ENCODE assay signal across 21 cellular contexts in genomic region chr6:145544514-145544913, GRCh38.
DNase-seq lines count a peak whose midpoint lies in the region; ATAC-seq, FAIRE-seq and TF ChIP-seq lines count a peak whose summit lies in the region.
"Had no signal": no experiment of that assay in that cellular context is flagged by ENCODE, and none has a peak within 500 bp of the region (broad histone marks: within the 10 kb centered on the region; RNA-seq: fewer than 3 reads in every experiment).

No MANE protein-coding gene starts in this region.

- H4K20me1 ChIP-seq in astrocyte (ENCODE audit: insufficient read depth, low read length): no peaks in the 10 kb centered on the region
- H4K20me1 ChIP-seq in hepatocyte (ENCODE audit: insufficient read depth, poor library complexity, severe bottlenecking): no peaks in the 10 kb centered on the region
- H4K20me1 ChIP-seq: BLaER1 treated with 17β-estradiol and CSF1 and Interleukin-3, amounts not matched to agents 10 nM and 100 nM had no signal

- no peaks in the 10 kb centered on the region for H3K36me3 ChIP-seq in astrocyte (ENCODE audit: insufficient read depth, low read length)
- H3K36me3 ChIP-seq in hepatocyte (replicated peaks; ENCODE audit: insufficient read depth, low read depth): no peaks in the 10 kb centered on the region
- H3K36me3 ChIP-seq in CD4-positive, alpha-beta memory T cell (ENCODE audit: insufficient read depth, low read length): no peaks in the 10 kb centered on the region
- H3K36me3 ChIP-seq: BLaER1 treated with 17β-estradiol and CSF1 and Interleukin-3, amounts not matched to agents 10 nM and 100 nM; Peyer's patch; SJCRH30 had no signal

- H3K27me3 Mint-ChIP-seq in astrocyte (ENCODE audit: low read depth, unreplicated experiment): no peaks in the 10 kb centered on the region
- H3K27me3 Mint-ChIP-seq in CD4-positive, alpha-beta memory T cell: no peaks in the 10 kb centered on the region

- CTCF ChIA-PET in A549 (lab: Yijun Ruan, JAX): no interaction called here
- CTCF ChIA-PET in CD4-positive, alpha-beta memory T cell (lab: Charles Lee; ENCODE audit: partially characterized antibody): no interaction called here

- H3K4me1 ChIP-seq in A549: 0 out of 3 replicates have a peak, but pooled peaks cover 8% of the 10 kb centered on the region
- H3K4me1 ChIP-seq in astrocyte (ENCODE audit: insufficient read depth, low read length): peaks cover 15% of the 10 kb centered on the region
- peaks cover 4% of the 10 kb centered on the region for H3K4me1 ChIP-seq in hepatocyte (ENCODE audit: insufficient read depth)
- no peaks in the 10 kb centered on the region for H3K4me1 ChIP-seq in CD4-positive, alpha-beta memory T cell (ENCODE audit: insufficient read depth, low read length)
- H3K4me1 ChIP-seq: BLaER1 treated with 17β-estradiol and CSF1 and Interleukin-3, amounts not matched to agents 10 nM and 100 nM; Peyer's patch; SJCRH30 had no signal

- H3K36me3 Mint-ChIP-seq in astrocyte (ENCODE audit: low read depth, unreplicated experiment): no peaks in the 10 kb centered on the region
- H3K36me3 Mint-ChIP-seq in CD4-positive, alpha-beta memory T cell: no peaks in the 10 kb centered on the region
- H3K36me3 Mint-ChIP-seq: IgD-negative memory B cell had no signal

- H3K4me1 Mint-ChIP-seq in astrocyte (ENCODE audit: low read depth, unreplicated experiment): peaks cover 34% of the 10 kb centered on the region
- no peaks in the 10 kb centered on the region for H3K4me1 Mint-ChIP-seq in CD4-positive, alpha-beta memory T cell

- H3K27ac ChIP-seq in A549 (0 out of 6 replicates have a peak overlapping the region, but pooled peaks of 1 of the 2 experiments have one; percentile 18), astrocyte (ENCODE audit: low read depth, low read length) (peak overlapping the region; percentile 7), hepatocyte (peak overlapping the region; percentile 21)
- no peak overlapping the region for H3K27ac ChIP-seq in CD4-positive, alpha-beta memory T cell (ENCODE audit: low read depth, low read length)
- H3K27ac ChIP-seq: BLaER1 treated with 17β-estradiol and CSF1 and Interleukin-3, amounts not matched to agents 10 nM and 100 nM; Peyer's patch; SJCRH30 had no signal

- H3K27me3 ChIP-seq in astrocyte (ENCODE audit: insufficient read depth, low read length) (no peaks in the 10 kb centered on the region), hepatocyte (no peaks in the 10 kb centered on the region)
- no peaks in the 10 kb centered on the region for H3K27me3 ChIP-seq in CD4-positive, alpha-beta memory T cell (ENCODE audit: insufficient read depth, low read length)
- H3K27me3 ChIP-seq: BLaER1 treated with 17β-estradiol and CSF1 and Interleukin-3, amounts not matched to agents 10 nM and 100 nM; Peyer's patch; SJCRH30 had no signal

- TF ChIP-seq CTCF in A549 (IDR thresholded peaks at IDR 0.05) (no peak), astrocyte (IDR thresholded peaks at IDR 0.05; ENCODE audit: insufficient read depth, low read depth, low read length) (no peak), hepatocyte (IDR thresholded peaks at IDR 0.05; ENCODE audit: poor library complexity) (no peak)

- POLR2A ChIA-PET in A549 (lab: Yijun Ruan, JAX): no interaction called here
- POLR2A ChIA-PET in CD4-positive, alpha-beta memory T cell (lab: Charles Lee; ENCODE audit: partially characterized antibody): no interaction called here

- intact Hi-C loops in CD4-positive, alpha-beta memory T cell (cut with micrococcal nuclease): no loop called here

- H3K4me3 Mint-ChIP-seq in astrocyte (ENCODE audit: unreplicated experiment): no peak overlapping the region
- no peak overlapping the region for H3K4me3 Mint-ChIP-seq in CD4-positive, alpha-beta memory T cell
- H3K4me3 Mint-ChIP-seq: IgD-negative memory B cell had no signal

- WGBS in A549 (ENCODE audit: missing lambda C conversion rate): 31% methylated on average over 2 of the region's 2 CpGs
- WGBS in hepatocyte (ENCODE audit: low lambda C conversion rate, missing lambda C conversion rate): 60% methylated on average over 2 of the region's 2 CpGs

- no peak for FAIRE-seq in A549 (lab: Jason Lieb, UNC)
- FAIRE-seq in astrocyte (lab: Jason Lieb, UNC): no peak
- FAIRE-seq: A204.1, HTR-8/SVneo had no signal

- H3K79me2 ChIP-seq in astrocyte (ENCODE audit: insufficient read depth, low read length): no peaks in the 10 kb centered on the region
- H3K79me2 ChIP-seq in hepatocyte: no peaks in the 10 kb centered on the region

- H3K4me2 ChIP-seq in A549: 0 out of 3 replicates have a peak overlapping the region, but pooled peaks have one; percentile 21
- H3K4me2 ChIP-seq in astrocyte (ENCODE audit: low read length): peak overlapping the region; percentile 31
- no peak overlapping the region for H3K4me2 ChIP-seq in hepatocyte
- H3K4me2 ChIP-seq: BLaER1 treated with 17β-estradiol and CSF1 and Interleukin-3, amounts not matched to agents 10 nM and 100 nM had no signal

- no peak for TF ChIP-seq RAD21 in A549 (conservative IDR thresholded peaks at IDR 0.05 in 1 of 2, IDR thresholded peaks at IDR 0.05 in 1 of 2)

- H3K27ac Mint-ChIP-seq in astrocyte (ENCODE audit: unreplicated experiment): peak overlapping the region; percentile 48
- no peak overlapping the region for H3K27ac Mint-ChIP-seq in CD4-positive, alpha-beta memory T cell
- H3K27ac Mint-ChIP-seq: IgD-negative memory B cell had no signal

- TF ChIP-seq EP300 in A549 (IDR thresholded peaks at IDR 0.05): no peak

- no peak for ATAC-seq in A549
- no peak for ATAC-seq in GM21381 (IDR thresholded peaks at IDR 0.05; ENCODE audit: unreplicated experiment)

- H2AFZ ChIP-seq in astrocyte (ENCODE audit: low read depth, low read length): no peak overlapping the region
- H2AFZ ChIP-seq in hepatocyte: no peak overlapping the region

- H3K9ac ChIP-seq in astrocyte (ENCODE audit: low read length): no peak overlapping the region
- H3K9ac ChIP-seq: BLaER1 treated with 17β-estradiol and CSF1 and Interleukin-3, amounts not matched to agents 10 nM and 100 nM had no signal

- TF ChIP-seq POLR2A in A549 (IDR thresholded peaks at IDR 0.05; ENCODE audit: low read length): no peak

- H3K4me3 ChIP-seq in A549 (no peak overlapping the region), astrocyte (ENCODE audit: insufficient read depth, low read depth, low read length) (no peak overlapping the region), hepatocyte (no peak overlapping the region)
- no peak overlapping the region for H3K4me3 ChIP-seq in CD4-positive, alpha-beta memory T cell (ENCODE audit: low read length in 2 of 2)
- H3K4me3 ChIP-seq: BLaER1 treated with 17β-estradiol and CSF1 and Interleukin-3, amounts not matched to agents 10 nM and 100 nM; Peyer's patch; SJCRH30 had no signal

- no peaks in the 10 kb centered on the region for H3K9me2 ChIP-seq in hepatocyte (replicated peaks; ENCODE audit: insufficient read depth)

- H3K9me3 ChIP-seq in A549: no peaks in the 10 kb centered on the region
- H3K9me3 ChIP-seq in astrocyte (ENCODE audit: insufficient read depth, low read depth, low read length): no peaks in the 10 kb centered on the region
- no peaks in the 10 kb centered on the region for H3K9me3 ChIP-seq in hepatocyte (ENCODE audit: low read depth)
- H3K9me3 ChIP-seq in CD4-positive, alpha-beta memory T cell (ENCODE audit: control insufficient read depth in 1 of 2, low read length in 2 of 2): no peaks in the 10 kb centered on the region
- H3K9me3 ChIP-seq: BLaER1 treated with 17β-estradiol and CSF1 and Interleukin-3, amounts not matched to agents 10 nM and 100 nM; Peyer's patch; SJCRH30 had no signal

- DNase-seq in A549 (ENCODE audit: low read depth in 1 of 2, low spot score in 1 of 2) (no peak), M059J (ENCODE audit: low read depth) (peak; percentile 49), astrocyte (ENCODE audit: low read depth) (no peak), hepatocyte (ENCODE audit: low spot score) (no peak), middle frontal gyrus (ENCODE audit: extremely low spot score, low spot score) (no peak)
- no peak for DNase-seq in CD4-positive, alpha-beta memory T cell
- no peak for DNase-seq in activated T-cell treated with anti-CD3 and anti-CD28 coated beads, Interleukin-2, amount 50 U/mL, for 1 hour
- DNase-seq: DND-41, H7, Kasumi-1, NCI-H1417, NCI-H187 treated with DMSO at 0.1 percent for 48 hours, NCI-H2171, NCI-H774, Peyer's patch, SJCRH30 had no signal

- no peaks in the 10 kb centered on the region for H3K9me3 Mint-ChIP-seq in astrocyte (ENCODE audit: unreplicated experiment)
- H3K9me3 Mint-ChIP-seq in CD4-positive, alpha-beta memory T cell: peaks cover 0 to 2% (median 0%) of the 10 kb centered on the region in 8 donors

TF ChIP-seq in A549, 52 proteins besides CTCF, POLR2A, EP300 and RAD21:
- TF ChIP-seq POLR2AphosphoS2 (conservative IDR thresholded peaks at IDR 0.05; ENCODE audit: low read length) (no peak), ZNF302 (CRISPR knock-in tag; IDR thresholded peaks at IDR 0.05) (no peak), CBX8 (IDR thresholded peaks at IDR 0.05) (no peak), NR3C1 (IDR thresholded peaks at IDR 0.05) (no peak), HES2 (IDR thresholded peaks at IDR 0.05) (no peak), RARB (CRISPR knock-in tag; IDR thresholded peaks at IDR 0.05) (no peak), JUN (IDR thresholded peaks at IDR 0.05) (no peak), NPAS2 (CRISPR knock-in tag; IDR thresholded peaks at IDR 0.05; ENCODE audit: borderline replicate concordance) (no peak), CHD2 (IDR thresholded peaks at IDR 0.05; ENCODE audit: low read length, partially characterized antibody) (no peak), FOXS1 (CRISPR knock-in tag; IDR thresholded peaks at IDR 0.05) (no peak), JUNB (IDR thresholded peaks at IDR 0.05) (no peak), CHD4 (IDR thresholded peaks at IDR 0.05; ENCODE audit: borderline replicate concordance) (no peak)
